Comparison of ENCODE assay signal across 10 cellular contexts in the genomic region with DNA sequence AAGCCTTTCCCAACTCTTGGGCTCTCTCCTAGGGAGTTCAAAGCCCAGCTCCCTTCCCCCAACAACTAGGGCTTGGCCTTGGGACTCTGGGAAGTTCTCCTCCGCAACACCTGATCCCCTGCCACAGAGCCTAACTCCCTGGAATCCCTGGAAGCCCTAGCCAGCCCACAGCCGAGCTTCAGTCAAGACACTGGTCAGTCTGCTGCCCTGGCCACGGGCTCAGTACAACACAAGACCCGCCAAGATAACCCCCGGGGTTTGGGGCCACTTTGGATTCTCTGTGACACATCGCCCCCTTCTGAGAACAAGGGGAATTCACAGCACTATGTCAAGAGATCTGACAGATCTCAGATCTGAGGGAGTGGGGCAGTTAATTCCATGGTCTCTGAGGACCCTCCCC. TPM values are rescaled to one million over a fixed set of nuclear protein-coding genes. Genes with fewer than 3 reads are reported as not detected.
DNase-seq lines count a peak whose midpoint lies in the region; ATAC-seq and TF ChIP-seq lines count a peak whose summit lies in the region.
"Had no signal": no experiment of that assay in that cellular context is flagged by ENCODE, and none has a peak within 500 bp of the region (broad histone marks: within the 10 kb centered on the region; RNA-seq: fewer than 3 reads in every experiment).

No MANE protein-coding gene starts in this region.

- no peak overlapping the region for H3K27ac Mint-ChIP-seq in T-helper 17 cell

- intact Hi-C loops in mucosa of descending colon (cut with DNase I, micrococcal nuclease) = no loop called here

- no peak overlapping the region for H2BK12ac ChIP-seq in mesenchymal stem cell (ENCODE audit: low read length in 2 of 2)

- DNase-seq in ELR (ENCODE audit: low read depth) = peak; percentile 39
- peak; percentile 51 for DNase-seq in KBM-7
- no peak for DNase-seq in astrocyte of the spinal cord (ENCODE audit: low read depth, low spot score)
- DNase-seq in mucosa of descending colon = no peak
- no peak for DNase-seq in mesenchymal stem cell
- no peak for DNase-seq in T-helper 17 cell
- no peak for DNase-seq in stimulated activated CD4-positive, alpha-beta T cell treated with anti-CD3 and anti-CD28 coated beads, Interleukin-4, amount 100 ng/mL, for 24 hours
- DNase-seq: activated naive CD4-positive, alpha-beta T cell treated with Interleukin-2 at 50 U/mL for 16 hours; occipital lobe had no signal

- no peaks in the 10 kb centered on the region for H3K36me3 Mint-ChIP-seq in T-helper 17 cell (ENCODE audit: low read depth)

- no peak overlapping the region for H3K4me3 Mint-ChIP-seq in T-helper 17 cell

- H3K4me1 ChIP-seq in mucosa of descending colon (ENCODE audit: low read depth) (no peaks in the 10 kb centered on the region), mesenchymal stem cell (ENCODE audit: control insufficient read depth, insufficient read depth, low read depth, low read length) (peaks cover 2% of the 10 kb centered on the region)

- ATAC-seq in mucosa of descending colon = peak; percentile 14
- ATAC-seq in HG02678 (IDR thresholded peaks at IDR 0.05; ENCODE audit: unreplicated experiment) = no peak
- ATAC-seq in T-helper 17 cell = no peak

- peaks cover 47% of the 10 kb centered on the region for H3K27me3 Mint-ChIP-seq in T-helper 17 cell

- H3K4me2 ChIP-seq in mesenchymal stem cell (ENCODE audit: low read length, poor library complexity, severe bottlenecking) = no peak overlapping the region

- no peak overlapping the region for H2BK5ac ChIP-seq in mesenchymal stem cell (ENCODE audit: low read depth, low read length, poor library complexity, severe bottlenecking)

- H3K18ac ChIP-seq in mesenchymal stem cell (ENCODE audit: low read depth in 1 of 2, low read length in 2 of 2) = no peak overlapping the region

- no peak overlapping the region for H3K4ac ChIP-seq in mesenchymal stem cell (ENCODE audit: low read depth in 1 of 2, low read length in 2 of 2)

- no peaks in the 10 kb centered on the region for H3K79me1 ChIP-seq in mesenchymal stem cell (replicated peaks; ENCODE audit: low read length, poor library complexity, severe bottlenecking)

- H3K14ac ChIP-seq in mesenchymal stem cell (ENCODE audit: low read length in 2 of 2) = no peak overlapping the region

- H4K91ac ChIP-seq in mesenchymal stem cell (ENCODE audit: low read length) = no peak overlapping the region

- H3K9me3 ChIP-seq in mucosa of descending colon (no peaks in the 10 kb centered on the region), mesenchymal stem cell (ENCODE audit: control insufficient read depth, low read length) (no peaks in the 10 kb centered on the region), T-helper 17 cell (ENCODE audit: control insufficient read depth, low read length, poor library complexity, severe bottlenecking) (no peaks in the 10 kb centered on the region)

- 24% methylated on average over 6 of the region's 6 CpGs for WGBS in mesenchymal stem cell

- H3K36me3 ChIP-seq in mucosa of descending colon (ENCODE audit: low read depth) (no peaks in the 10 kb centered on the region), mesenchymal stem cell (ENCODE audit: control insufficient read depth in 1 of 2, insufficient read depth in 2 of 2, low read depth in 1 of 2, low read length in 2 of 2) (no peaks in the 10 kb centered on the region)

- peaks cover 11% of the 10 kb centered on the region for H3K4me1 Mint-ChIP-seq in T-helper 17 cell

- no peak overlapping the region for H4K8ac ChIP-seq in mesenchymal stem cell (ENCODE audit: low read length)

- H2BK120ac ChIP-seq in mesenchymal stem cell (ENCODE audit: low read depth, low read length) = no peak overlapping the region

- H3K23ac ChIP-seq in mesenchymal stem cell (ENCODE audit: low read length in 2 of 2) = no peak overlapping the region

- peak; percentile 45 for TF ChIP-seq CTCF in astrocyte of the spinal cord (IDR thresholded peaks at IDR 0.05; ENCODE audit: low read depth, low read length)
- TF ChIP-seq CTCF in mucosa of descending colon (IDR thresholded peaks at IDR 0.05) = no peak

- peaks cover 61 to 75% of the 10 kb centered on the region in 2 experiments for H3K27me3 ChIP-seq in mesenchymal stem cell (ENCODE audit: control insufficient read depth in 1 of 2, insufficient read depth in 1 of 2, low read length in 2 of 2)

- H3K4me3 ChIP-seq in astrocyte of the spinal cord (ENCODE audit: low read depth, low read length) = no peak overlapping the region
- H3K4me3 ChIP-seq in mucosa of descending colon = no peak overlapping the region
- no peak overlapping the region for H3K4me3 ChIP-seq in mesenchymal stem cell (ENCODE audit: insufficient read depth in 1 of 2, low read depth in 1 of 2, low read length in 2 of 2)

- in situ Hi-C loops in KBM-7 (cut with MboI; ENCODE audit: low pct_unique_long_range_greater_than_20kb, low sequenced_read_pairs) = no loop called here
- in situ Hi-C loops in astrocyte of the spinal cord (cut with HindIII; ENCODE audit: low sequenced_read_pairs) = no loop called here

- no peak overlapping the region for H3K9ac ChIP-seq in mesenchymal stem cell (ENCODE audit: low read length)

- no peak overlapping the region for H3K27ac ChIP-seq in mesenchymal stem cell (ENCODE audit: low read length, poor library complexity, severe bottlenecking)

- no peak overlapping the region for H2AFZ ChIP-seq in mesenchymal stem cell (ENCODE audit: low read depth, low read length)

- H2AK5ac ChIP-seq in mesenchymal stem cell (ENCODE audit: low read length, severe bottlenecking) = no peak overlapping the region

- no peak overlapping the region for H2BK15ac ChIP-seq in mesenchymal stem cell (ENCODE audit: low read depth, poor library complexity, severe bottlenecking)

RNA-seq across cellular contexts. Expression of gene SLC22A12, which starts 58.3 kb away (rescaled TPM):
- not detected for total RNA-seq in mucosa of descending colon
- polyA plus RNA-seq in mesenchymal stem cell (2013, experiment 1 of 2) = not detected
- not detected for polyA plus RNA-seq in mesenchymal stem cell (2013, experiment 2 of 2)
- total RNA-seq in T-helper 17 cell = not detected
- total RNA-seq: occipital lobe had no signal

Comparison
In these comparisons a context has a peak if more than half of its experiments do, and no peak if none do; other contexts are left out.
1. DNase-seq: peak in ELR (single experiment) and KBM-7 (single experiment); none in astrocyte of the spinal cord (single experiment), mucosa of descending colon (0 of 3), mesenchymal stem cell (single experiment), T-helper 17 cell (0 of 3) and stimulated activated CD4-positive, alpha-beta T cell treated with anti-CD3 and anti-CD28 coated beads, Interleukin-4, amount 100 ng/mL, for 24 hours (single experiment).